In the genomic region with DNA sequence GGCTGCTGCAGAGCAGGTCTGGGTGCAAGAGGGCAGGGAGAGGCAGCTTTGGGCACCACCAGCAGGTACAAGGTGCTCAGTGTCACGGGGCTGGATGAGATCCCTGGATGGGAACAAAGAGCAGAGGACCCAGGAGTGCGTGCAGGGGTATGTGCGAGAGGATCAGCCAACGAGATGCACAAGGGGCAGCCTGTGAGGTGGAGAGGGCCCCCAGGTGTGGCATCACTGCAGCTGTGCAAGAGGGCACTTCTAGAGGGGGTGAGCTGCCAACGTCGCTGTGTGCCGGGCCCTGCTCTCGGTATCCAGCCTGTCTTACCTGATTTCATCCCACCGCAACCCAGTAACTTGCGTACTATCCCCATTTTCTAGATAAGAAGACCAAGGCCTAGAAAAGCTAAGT, we compare ENCODE assay signal across 29 cellular contexts.
"Had no signal": no experiment of that assay in that cellular context is flagged by ENCODE, and none has a peak within 500 bp of the region (broad histone marks: within the 10 kb centered on the region; RNA-seq: fewer than 3 reads in every experiment).

No MANE protein-coding gene starts in this region.

- FAIRE-seq: astrocyte had no signal

- H3K27ac ChIP-seq: brain microvascular endothelial cell, coronary artery, dorsolateral prefrontal cortex, gastrocnemius medialis, VCaP had no signal

- H3K9me3 ChIP-seq: gastrocnemius medialis had no signal

- H3K4me1 Mint-ChIP-seq: activated T-helper 17 cell treated with anti-CD3 and anti-CD28 coated beads, Interleukin-2, amount 50 U/mL, for 72 hours; central memory CD8-positive, alpha-beta T cell had no signal

- H3K36me3 Mint-ChIP-seq: activated naive CD8-positive, alpha-beta T cell; WTC11 had no signal

- H3K4me1 ChIP-seq: gastrocnemius medialis had no signal

- DNase-seq: activated CD4-positive, alpha-beta T cell treated with anti-CD3 and anti-CD28 coated beads for 48 hours; activated CD4-positive, alpha-beta T cell treated with anti-CD3 and anti-CD28 coated beads, Interleukin-2, amount 50 U/mL, for 1 hour; activated CD4-positive, alpha-beta T cell treated with anti-CD3 and anti-CD28 coated beads, Interleukin-2, amount 50 U/mL, for 48 hours; activated CD8-positive, alpha-beta memory T cell treated with anti-CD3 and anti-CD28 coated beads for 24 hours; activated CD8-positive, alpha-beta T cell treated with anti-CD3 and anti-CD28 coated beads for 36 hours; activated effector memory CD4-positive, alpha-beta T cell treated with Interleukin-2 at 50 U/mL for 16 hours; activated gamma-delta T cell treated with Interleukin-2 at 50 U/mL for 16 hours; activated naive CD4-positive, alpha-beta T cell treated with anti-CD3 and anti-CD28 coated beads, Interleukin-2, amount 50 U/mL, for 16 hours; activated naive CD4-positive, alpha-beta T cell treated with Interleukin-2 at 50 U/mL for 16 hours; activated T-cell treated with anti-CD3 and anti-CD28 coated beads, Interleukin-2, amount 50 U/mL, for 4 hours; amniotic stem cell; anterior cingulate cortex; brain microvascular endothelial cell; dorsolateral prefrontal cortex; effector memory CD4-positive, alpha-beta T cell; endodermal cell; foreskin fibroblast; gastrocnemius medialis; glutamatergic neuron; T-helper 2 cell had no signal

- H3K4me3 ChIP-seq: coronary artery, dorsolateral prefrontal cortex, gastrocnemius medialis had no signal

- H3K36me3 ChIP-seq: brain microvascular endothelial cell had no signal

- H3K9me3 Mint-ChIP-seq: activated T-helper 17 cell treated with anti-CD3 and anti-CD28 coated beads, Interleukin-2, amount 50 U/mL, for 72 hours; central memory CD8-positive, alpha-beta T cell; dendritic cell treated with granulocyte-macrophage colony-stimulating factor and Interleukin-4, amounts not matched to agents 40 ng/mL and 50 ng/mL, for 4 days had no signal

- H3K27ac Mint-ChIP-seq: activated CD8-positive, alpha-beta T cell treated with anti-CD3 and anti-CD28 coated beads for 36 hours; activated naive CD8-positive, alpha-beta T cell; activated T-helper 17 cell treated with anti-CD3 and anti-CD28 coated beads, Interleukin-2, amount 50 U/mL, for 72 hours; dendritic cell treated with granulocyte-macrophage colony-stimulating factor and Interleukin-4, amounts not matched to agents 40 ng/mL and 50 ng/mL, for 4 days; endodermal cell; WTC11 had no signal

- H3K27me3 ChIP-seq: brain microvascular endothelial cell, dorsolateral prefrontal cortex, gastrocnemius medialis had no signal

- ATAC-seq: activated CD8-positive, alpha-beta T cell treated with anti-CD3 and anti-CD28 coated beads for 36 hours; activated T-cell treated with anti-CD3 and anti-CD28 coated beads, Interleukin-2, amount 50 U/mL, for 4 hours; activated T-helper 17 cell treated with anti-CD3 and anti-CD28 coated beads, Interleukin-2, amount 50 U/mL, for 72 hours; esophagus mucosa; gastrocnemius medialis; WTC11 had no signal

- H3K4me3 Mint-ChIP-seq: activated CD8-positive, alpha-beta T cell treated with anti-CD3 and anti-CD28 coated beads for 36 hours; activated naive CD8-positive, alpha-beta T cell; activated T-cell treated with anti-CD3 and anti-CD28 coated beads, Interleukin-2, amount 50 U/mL, for 4 hours; activated T-helper 17 cell treated with anti-CD3 and anti-CD28 coated beads, Interleukin-2, amount 50 U/mL, for 72 hours; central memory CD8-positive, alpha-beta T cell; dendritic cell treated with granulocyte-macrophage colony-stimulating factor and Interleukin-4, amounts not matched to agents 40 ng/mL and 50 ng/mL, for 4 days; endodermal cell; WTC11 had no signal
